In the genomic region with DNA sequence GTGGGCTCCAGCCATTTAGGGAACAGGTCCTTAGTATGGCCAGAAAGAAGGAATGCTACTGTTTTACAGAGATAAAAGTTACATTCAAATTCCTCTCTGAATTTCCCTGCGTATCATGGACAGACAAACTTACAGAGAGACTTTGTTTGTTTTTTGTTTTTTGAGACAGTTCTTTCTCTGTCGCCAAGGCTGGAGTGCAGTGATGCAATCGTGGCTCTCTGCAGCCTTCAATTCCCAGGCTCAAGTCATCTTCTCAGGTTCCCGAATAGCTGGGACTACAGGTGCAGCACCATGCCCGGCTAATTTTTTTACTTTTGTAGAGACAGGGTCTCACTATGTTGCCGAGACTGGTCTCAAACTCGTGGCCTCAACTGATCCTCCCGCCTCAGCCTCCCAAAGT, we compare ENCODE assay signal across 15 cellular contexts.
DNase-seq lines count a peak whose midpoint lies in the region; ATAC-seq and TF ChIP-seq lines count a peak whose summit lies in the region.
"Had no signal": no experiment of that assay in that cellular context is flagged by ENCODE, and none has a peak within 500 bp of the region (broad histone marks: within the 10 kb centered on the region; RNA-seq: fewer than 3 reads in every experiment).

No MANE protein-coding gene starts in this region.

- DNase-seq in CD4-positive, alpha-beta T cell: no peak
- no peak for DNase-seq in naive thymus-derived CD8-positive, alpha-beta T cell
- DNase-seq in breast epithelium (ENCODE audit: low spot score in 2 of 2) (no peak), RKO (ENCODE audit: low spot score) (no peak), sciatic nerve (ENCODE audit: low spot score) (no peak), omental fat pad (ENCODE audit: low spot score) (no peak)
- DNase-seq: heart right ventricle, HFFc6, NCI-H187, NCI-H69, transverse colon had no signal

- no peaks in the 10 kb centered on the region for H3K4me1 ChIP-seq in breast epithelium
- H3K4me1 ChIP-seq: prostate gland had no signal

- H3K9me3 Mint-ChIP-seq in CD4-positive, alpha-beta T cell: no peaks in the 10 kb centered on the region
- H3K9me3 Mint-ChIP-seq in IgD-negative memory B cell: peaks cover 0 to 1% (median 0%) of the 10 kb centered on the region in 3 donors
- H3K9me3 Mint-ChIP-seq in activated T-helper 17 cell treated with anti-CD3 and anti-CD28 coated beads, Interleukin-2, amount 50 U/mL, for 72 hours: no peaks in the 10 kb centered on the region
- no peaks in the 10 kb centered on the region for H3K9me3 Mint-ChIP-seq in naive thymus-derived CD8-positive, alpha-beta T cell
- H3K9me3 Mint-ChIP-seq: HFFc6 had no signal

- ATAC-seq in CD4-positive, alpha-beta T cell (ENCODE audit: poor library complexity): no peak
- ATAC-seq in activated T-helper 17 cell treated with anti-CD3 and anti-CD28 coated beads, Interleukin-2, amount 50 U/mL, for 72 hours (replicated peaks): no peak
- ATAC-seq in naive thymus-derived CD8-positive, alpha-beta T cell: no peak
- ATAC-seq in sciatic nerve (no peak), omental fat pad (ENCODE audit: low FRiP score) (no peak)

- peak overlapping the region; percentile 91 for H3K27ac Mint-ChIP-seq in CD4-positive, alpha-beta T cell
- peak overlapping the region; percentile 11 to 92 (median 89) for H3K27ac Mint-ChIP-seq in IgD-negative memory B cell
- peak overlapping the region; percentile 20 for H3K27ac Mint-ChIP-seq in activated T-helper 17 cell treated with anti-CD3 and anti-CD28 coated beads, Interleukin-2, amount 50 U/mL, for 72 hours
- peak overlapping the region; percentile 88 to 99 (median 98) for H3K27ac Mint-ChIP-seq in naive thymus-derived CD8-positive, alpha-beta T cell
- H3K27ac Mint-ChIP-seq: HFFc6 had no signal

- H3K27me3 Mint-ChIP-seq in CD4-positive, alpha-beta T cell: no peaks in the 10 kb centered on the region
- no peaks in the 10 kb centered on the region for H3K27me3 Mint-ChIP-seq in IgD-negative memory B cell
- no peaks in the 10 kb centered on the region for H3K27me3 Mint-ChIP-seq in activated T-helper 17 cell treated with anti-CD3 and anti-CD28 coated beads, Interleukin-2, amount 50 U/mL, for 72 hours
- no peaks in the 10 kb centered on the region for H3K27me3 Mint-ChIP-seq in naive thymus-derived CD8-positive, alpha-beta T cell

- H3K27me3 ChIP-seq in CD4-positive, alpha-beta T cell (ENCODE audit: control insufficient read depth, insufficient read depth, low read length): no peaks in the 10 kb centered on the region
- H3K27me3 ChIP-seq in breast epithelium: no peaks in the 10 kb centered on the region
- H3K27me3 ChIP-seq: transverse colon had no signal

- H3K4me1 Mint-ChIP-seq in CD4-positive, alpha-beta T cell (ENCODE audit: low read depth): peaks cover 58% of the 10 kb centered on the region
- peaks cover 20 to 28% (median 28%) of the 10 kb centered on the region in 3 donors for H3K4me1 Mint-ChIP-seq in IgD-negative memory B cell
- H3K4me1 Mint-ChIP-seq in activated T-helper 17 cell treated with anti-CD3 and anti-CD28 coated beads, Interleukin-2, amount 50 U/mL, for 72 hours: peaks cover 18% of the 10 kb centered on the region
- H3K4me1 Mint-ChIP-seq in naive thymus-derived CD8-positive, alpha-beta T cell: peaks cover 24 to 64% (median 60%) of the 10 kb centered on the region in 4 donors

- POLR2A ChIA-PET in CD4-positive, alpha-beta T cell (lab: Charles Lee): interaction anchor here (0.6 to 7.3 kb wide), 17 partner anchors 8 to 864 kb away, joined by 3 to 258 read pairs (median 6); a partner anchor contains a TSS
- POLR2A ChIA-PET in naive thymus-derived CD8-positive, alpha-beta T cell (lab: Charles Lee): interaction anchor here (0.9 to 7.5 kb wide), 14 partner anchors 13 to 1125 kb away, joined by 3 to 199 read pairs (median 5); a partner anchor contains a TSS

- H3K36me3 Mint-ChIP-seq in CD4-positive, alpha-beta T cell (ENCODE audit: low read depth): no peaks in the 10 kb centered on the region
- H3K36me3 Mint-ChIP-seq in IgD-negative memory B cell: peaks cover 2% of the 10 kb centered on the region
- no peaks in the 10 kb centered on the region for H3K36me3 Mint-ChIP-seq in activated T-helper 17 cell treated with anti-CD3 and anti-CD28 coated beads, Interleukin-2, amount 50 U/mL, for 72 hours (ENCODE audit: low read depth)
- no peaks in the 10 kb centered on the region for H3K36me3 Mint-ChIP-seq in naive thymus-derived CD8-positive, alpha-beta T cell

- CTCF ChIA-PET in CD4-positive, alpha-beta T cell (lab: Charles Lee): interaction anchor here (1.0 to 2.9 kb wide), 4 partner anchors 14 to 65 kb away, joined by 3 to 15 read pairs (median 10); a partner anchor contains a TSS

- no peak overlapping the region for H3K4me3 ChIP-seq in breast epithelium
- H3K4me3 ChIP-seq: coronary artery, heart right ventricle, prostate gland, transverse colon had no signal

- peak overlapping the region; percentile 80 for H3K4me3 Mint-ChIP-seq in CD4-positive, alpha-beta T cell
- no peak overlapping the region for H3K4me3 Mint-ChIP-seq in IgD-negative memory B cell
- H3K4me3 Mint-ChIP-seq in activated T-helper 17 cell treated with anti-CD3 and anti-CD28 coated beads, Interleukin-2, amount 50 U/mL, for 72 hours: peak overlapping the region; percentile 58
- peak overlapping the region; percentile 61 to 86 (median 82) for H3K4me3 Mint-ChIP-seq in naive thymus-derived CD8-positive, alpha-beta T cell

- intact Hi-C loops in CD4-positive, alpha-beta T cell (cut with DNase I, micrococcal nuclease): loop anchor here in 1 of 2 experiments (10.0 kb wide), 1 partner anchor 1123 kb away; a partner anchor contains a TSS
- intact Hi-C loops in breast epithelium (cut with DNase I; ENCODE audit: low total_unique reads): no loop called here
- intact Hi-C loops in sciatic nerve (cut with DNase I): no loop called here

- no peaks in the 10 kb centered on the region for H3K9me3 ChIP-seq in CD4-positive, alpha-beta T cell (ENCODE audit: control insufficient read depth, low read length)
- no peaks in the 10 kb centered on the region for H3K9me3 ChIP-seq in breast epithelium
- H3K9me3 ChIP-seq: heart right ventricle, prostate gland, transverse colon had no signal

- TF ChIP-seq CTCF in CD4-positive, alpha-beta T cell (IDR thresholded peaks at IDR 0.05): no peak
- TF ChIP-seq CTCF in breast epithelium (IDR thresholded peaks at IDR 0.05): no peak
- TF ChIP-seq CTCF in omental fat pad (IDR thresholded peaks at IDR 0.05): no peak

- no peaks in the 10 kb centered on the region for H3K36me3 ChIP-seq in breast epithelium
- H3K36me3 ChIP-seq: heart right ventricle, prostate gland, transverse colon had no signal

- peak overlapping the region; percentile 69 for H3K27ac ChIP-seq in CD4-positive, alpha-beta T cell (ENCODE audit: low read depth, low read length)
- no peak overlapping the region for H3K27ac ChIP-seq in breast epithelium
- H3K27ac ChIP-seq: coronary artery, prostate gland had no signal

- TF ChIP-seq POLR2A in breast epithelium (IDR thresholded peaks at IDR 0.05): no peak

Comparison
In these comparisons a context has a peak if more than half of its experiments do, and no peak if none do; other contexts are left out.
1. H3K27ac Mint-ChIP-seq: peak in every context shown above with its lines; median percentile 98 in naive thymus-derived CD8-positive, alpha-beta T cell; 91 in CD4-positive, alpha-beta T cell; 89 in IgD-negative memory B cell; 20 in activated T-helper 17 cell treated with anti-CD3 and anti-CD28 coated beads, Interleukin-2, amount 50 U/mL, for 72 hours.
2. H3K4me3 Mint-ChIP-seq: peak in CD4-positive, alpha-beta T cell (single experiment), activated T-helper 17 cell treated with anti-CD3 and anti-CD28 coated beads, Interleukin-2, amount 50 U/mL, for 72 hours (single experiment) and naive thymus-derived CD8-positive, alpha-beta T cell (10 of 10); none in IgD-negative memory B cell (0 of 4).